ENCODE assay signal across 1 cellular context in genomic region chr17:32491371-32492280, GRCh38.
TF ChIP-seq lines count a peak whose summit lies in the region.

No MANE protein-coding gene starts in this region.

TF ChIP-seq in HEK293, 187 proteins besides CTCF, POLR2A, EP300 and RAD21 (continued from another document and continues in another):
- TF ChIP-seq BCL6B (tag by site-specific recombination; IDR thresholded peaks at IDR 0.05) (no peak), BCL11B (tag by site-specific recombination; IDR thresholded peaks at IDR 0.05; ENCODE audit: low read depth) (no peak), ZNF777 (tag by site-specific recombination; IDR thresholded peaks at IDR 0.05; ENCODE audit: borderline replicate concordance) (no peak), KLF10 (tag by site-specific recombination; IDR thresholded peaks at IDR 0.05) (no peak), ZNF423 (tag by site-specific recombination; IDR thresholded peaks at IDR 0.05) (peak; percentile 65; the same call in 1 of the 2 replicates), ZNF660 (tag by site-specific recombination; IDR thresholded peaks at IDR 0.05) (no peak), ZSCAN30 (tag by site-specific recombination; IDR thresholded peaks at IDR 0.05) (no peak), PRDM6 (tag by site-specific recombination; IDR thresholded peaks at IDR 0.05) (no peak), IKZF3 (tag by site-specific recombination; IDR thresholded peaks at IDR 0.05) (no peak), ZBTB6 (tag by site-specific recombination; IDR thresholded peaks at IDR 0.05) (no peak), ZNF639 (tag by site-specific recombination; IDR thresholded peaks at IDR 0.05) (no peak), PRDM10 (tag by site-specific recombination; IDR thresholded peaks at IDR 0.05) (no peak), ZNF658 (tag by site-specific recombination; IDR thresholded peaks at IDR 0.05) (no peak), FEZF1 (tag by site-specific recombination; IDR thresholded peaks at IDR 0.05) (no peak), ZNF239 (tag by site-specific recombination; IDR thresholded peaks at IDR 0.05) (no peak), SCRT2 (tag by site-specific recombination; IDR thresholded peaks at IDR 0.05) (0 out of 2 replicates have a peak, but pooled peaks have one; percentile 13), GFI1B (tag by site-specific recombination; IDR thresholded peaks at IDR 0.05) (no peak), ZNF473 (tag by site-specific recombination; IDR thresholded peaks at IDR 0.05) (no peak), RBAK (tag by site-specific recombination; IDR thresholded peaks at IDR 0.05) (no peak), PRDM1 (tag by site-specific recombination; IDR thresholded peaks at IDR 0.05) (peak; percentile 94), GLIS2 (tag by site-specific recombination; IDR thresholded peaks at IDR 0.05) (no peak), ZNF157 (tag by site-specific recombination; IDR thresholded peaks at IDR 0.05) (no peak), SP2 (tag by site-specific recombination; IDR thresholded peaks at IDR 0.05) (no peak), ZNF555 (tag by site-specific recombination; conservative IDR thresholded peaks at IDR 0.05) (no peak), ZFP3 (tag by site-specific recombination; IDR thresholded peaks at IDR 0.05; ENCODE audit: low read depth) (no peak), ZSCAN16 (tag by site-specific recombination; IDR thresholded peaks at IDR 0.05) (no peak), ZXDB (tag by site-specific recombination; IDR thresholded peaks at IDR 0.05) (no peak), ZNF148 (tag by site-specific recombination; IDR thresholded peaks at IDR 0.05; ENCODE audit: borderline replicate concordance) (no peak), EGR2 (tag by site-specific recombination; IDR thresholded peaks at IDR 0.05; ENCODE audit: low read depth) (peak; percentile 56), TSHZ1 (tag by site-specific recombination; IDR thresholded peaks at IDR 0.05; ENCODE audit: borderline replicate concordance) (no peak), ZNF280C (tag by site-specific recombination; IDR thresholded peaks at IDR 0.05) (no peak), ZBTB17 (tag by site-specific recombination; IDR thresholded peaks at IDR 0.05) (peak; percentile 60; the same call in 1 of the 2 replicates), KLF8 (tag by site-specific recombination; IDR thresholded peaks at IDR 0.05) (no peak), ZNF26 (tag by site-specific recombination; IDR thresholded peaks at IDR 0.05) (no peak), ZNF610 (tag by site-specific recombination; IDR thresholded peaks at IDR 0.05; ENCODE audit: borderline replicate concordance) (no peak), ZIC2 (tag by site-specific recombination; IDR thresholded peaks at IDR 0.05) (peak; percentile 33; the same call in 1 of the 2 replicates), ZNF585B (tag by site-specific recombination; IDR thresholded peaks at IDR 0.05) (no peak), ZNF629 (tag by site-specific recombination; IDR thresholded peaks at IDR 0.05) (no peak), ZNF529 (tag by site-specific recombination; IDR thresholded peaks at IDR 0.05; ENCODE audit: insufficient replicate concordance) (no peak), SP3 (tag by site-specific recombination; IDR thresholded peaks at IDR 0.05) (no peak), ZFP37 (tag by site-specific recombination; IDR thresholded peaks at IDR 0.05) (no peak), KLF17 (tag by site-specific recombination; IDR thresholded peaks at IDR 0.05) (0 out of 2 replicates have a peak, but pooled peaks have one; percentile 12), YY1 (tag by site-specific recombination; IDR thresholded peaks at IDR 0.05) (no peak), ZNF558 (tag by site-specific recombination; IDR thresholded peaks at IDR 0.05) (no peak)
